Comparison of ENCODE assay signal across 8 cellular contexts in genomic region chr7:139620676-139621344, GRCh38.
DNase-seq lines count a peak whose midpoint lies in the region; ATAC-seq and TF ChIP-seq lines count a peak whose summit lies in the region.

No MANE protein-coding gene starts in this region.

- H3K9me3 Mint-ChIP-seq in GM23338, result no peaks in the 10 kb centered on the region

- no peak overlapping the region for H2AFZ ChIP-seq in GM23338
- no peak overlapping the region for H2AFZ ChIP-seq in trophoblast cell (ENCODE audit: insufficient read depth, low read length, poor library complexity)

- H2AK5ac ChIP-seq in trophoblast cell (ENCODE audit: low read length), result no peak overlapping the region

- peak overlapping the region; percentile 61; the same call in 1 of the 2 replicates for H3K27ac Mint-ChIP-seq in GM23338

- H2BK120ac ChIP-seq in trophoblast cell (ENCODE audit: insufficient read depth, low read length, poor library complexity), result no peak overlapping the region

- H3K79me2 ChIP-seq in GM23338 (replicated peaks; ENCODE audit: insufficient read depth), result no peaks in the 10 kb centered on the region
- no peaks in the 10 kb centered on the region for H3K79me2 ChIP-seq in trophoblast cell (ENCODE audit: control insufficient read depth, insufficient read depth, low read length, poor library complexity)

- DNase-seq in EL (peak; percentile 8), GM23338 (ENCODE audit: low spot score) (peak; percentile 82), NCI-H146 treated with DMSO at 0.1 percent for 48 hours (lab: John Stamatoyannopoulos, UW; ENCODE audit: unreplicated experiment) (peak; percentile 21), epithelial cell of esophagus (ENCODE audit: low read depth) (peak; percentile 62), trophoblast cell (peak; percentile 49 to 76), globus pallidus (ENCODE audit: low spot score) (no peak), hippocampal formation (lab: John Stamatoyannopoulos, UW) (no peak)
- peak; percentile 74 to 76 for DNase-seq in activated CD4-positive, alpha-beta T cell treated with anti-CD3 and anti-CD28 coated beads, Interleukin-2, amount 50 U/mL, for 48 hours

- TF ChIP-seq CTCF in GM23338 (conservative IDR thresholded peaks at IDR 0.05; ENCODE audit: low read depth in 2 of 2), result peak; percentile 82 to 93
- TF ChIP-seq CTCF in epithelial cell of esophagus (IDR thresholded peaks at IDR 0.05; ENCODE audit: insufficient read depth, low read depth, low read length, missing control alignments), result peak; percentile 89

- no CpG with 5 or more reads among the region's 10 CpGs for WGBS in trophoblast cell (ENCODE audit: extremely low coverage, insufficient coverage, insufficient read length)

- no peak overlapping the region for H4K12ac ChIP-seq in trophoblast cell (ENCODE audit: low read depth, low read length)

- H3K23ac ChIP-seq in trophoblast cell (ENCODE audit: low read length), result no peak overlapping the region

- no peak overlapping the region for H4K91ac ChIP-seq in trophoblast cell (ENCODE audit: low read depth, low read length)

- H3K4me1 ChIP-seq in GM23338 (ENCODE audit: insufficient read depth), result no peaks in the 10 kb centered on the region
- no peaks in the 10 kb centered on the region for H3K4me1 ChIP-seq in trophoblast cell (ENCODE audit: control insufficient read depth in 1 of 2, insufficient read depth in 2 of 2, low read length in 2 of 2)

- H3K4me2 ChIP-seq in GM23338 (no peak overlapping the region), trophoblast cell (ENCODE audit: low read length) (no peak overlapping the region)

- H3K9me3 ChIP-seq in trophoblast cell (ENCODE audit: insufficient read depth, low read depth, low read length), result no peaks in the 10 kb centered on the region

- no peak overlapping the region for H3K4me3 ChIP-seq in GM23338
- H3K4me3 ChIP-seq in epithelial cell of esophagus (ENCODE audit: low read length), result no peak overlapping the region
- no peak overlapping the region for H3K4me3 ChIP-seq in trophoblast cell (ENCODE audit: low read depth, low read length)

- no peak overlapping the region for H3K4me3 Mint-ChIP-seq in GM23338

- H3K36me3 Mint-ChIP-seq in GM23338 (ENCODE audit: low read depth), result peaks cover 5% of the 10 kb centered on the region

- H4K20me1 ChIP-seq in GM23338 (replicated peaks; ENCODE audit: insufficient read depth), result no peaks in the 10 kb centered on the region

- H2BK5ac ChIP-seq in trophoblast cell (ENCODE audit: low read depth, low read length, poor library complexity), result no peak overlapping the region

- no peak overlapping the region for H3K4ac ChIP-seq in trophoblast cell (ENCODE audit: low read depth, low read length)

- no peaks in the 10 kb centered on the region for H3F3A ChIP-seq in GM23338 (replicated peaks; ENCODE audit: low read depth)

- H3K27ac ChIP-seq in GM23338 (ENCODE audit: low read depth) (no peak overlapping the region), trophoblast cell (ENCODE audit: low read depth, low read length) (no peak overlapping the region)

- H3K36me3 ChIP-seq in GM23338 (ENCODE audit: insufficient read depth), result no peaks in the 10 kb centered on the region
- H3K36me3 ChIP-seq in trophoblast cell (ENCODE audit: control insufficient read depth in 1 of 2, insufficient read depth in 2 of 2, low read length in 2 of 2), result peaks cover 2 to 8% of the 10 kb centered on the region in 2 experiments

- peak; percentile 96 for ATAC-seq in GM23338

- no peaks in the 10 kb centered on the region for H3K27me3 ChIP-seq in GM23338 (ENCODE audit: insufficient read depth)
- no peaks in the 10 kb centered on the region for H3K27me3 ChIP-seq in trophoblast cell (ENCODE audit: insufficient read depth, low read length)

- H3K14ac ChIP-seq in trophoblast cell (ENCODE audit: low read length), result no peak overlapping the region

- H3K79me1 ChIP-seq in trophoblast cell (ENCODE audit: low read length), result no peaks in the 10 kb centered on the region

- H2BK12ac ChIP-seq in trophoblast cell (ENCODE audit: low read length), result no peak overlapping the region

- peaks cover 2% of the 10 kb centered on the region; the same call in 1 of the 3 replicates for H3K4me1 Mint-ChIP-seq in GM23338

- peaks cover 5% of the 10 kb centered on the region for H3K27me3 Mint-ChIP-seq in GM23338 (ENCODE audit: insufficient read depth, low read depth, poor library complexity)

- no peaks in the 10 kb centered on the region for H3K9me2 ChIP-seq in GM23338 (ENCODE audit: insufficient read depth)

- no peak overlapping the region for H3K18ac ChIP-seq in trophoblast cell (ENCODE audit: low read length)

- H3K9ac ChIP-seq in trophoblast cell (ENCODE audit: low read length), result no peak overlapping the region

- no peak overlapping the region for H4K8ac ChIP-seq in trophoblast cell (ENCODE audit: low read depth, low read length)

TF ChIP-seq in GM23338, 12 proteins besides CTCF, POLR2A, EP300 and RAD21 (continues in another document):
- TF ChIP-seq STAT1 (IDR thresholded peaks at IDR 0.05; ENCODE audit: unreplicated experiment) (no peak), NANOG (IDR thresholded peaks at IDR 0.05; ENCODE audit: borderline replicate concordance) (no peak), EZH2phosphoT487 (IDR thresholded peaks at IDR 0.05; ENCODE audit: unreplicated experiment) (no peak), ZNF331 (CRISPR knock-in tag; IDR thresholded peaks at IDR 0.05; ENCODE audit: low read depth) (no peak), POLR2AphosphoS5 (IDR thresholded peaks at IDR 0.05; ENCODE audit: low read depth) (no peak), REST (IDR thresholded peaks at IDR 0.05; ENCODE audit: unreplicated experiment) (no peak), CREB1 (CRISPR knock-in tag; IDR thresholded peaks at IDR 0.05; ENCODE audit: low read depth) (no peak), ZNF114 (CRISPR knock-in tag; IDR thresholded peaks at IDR 0.05) (no peak), JUNB (IDR thresholded peaks at IDR 0.05; ENCODE audit: unreplicated experiment) (no peak)
- TF ChIP-seq, protein P1, sequence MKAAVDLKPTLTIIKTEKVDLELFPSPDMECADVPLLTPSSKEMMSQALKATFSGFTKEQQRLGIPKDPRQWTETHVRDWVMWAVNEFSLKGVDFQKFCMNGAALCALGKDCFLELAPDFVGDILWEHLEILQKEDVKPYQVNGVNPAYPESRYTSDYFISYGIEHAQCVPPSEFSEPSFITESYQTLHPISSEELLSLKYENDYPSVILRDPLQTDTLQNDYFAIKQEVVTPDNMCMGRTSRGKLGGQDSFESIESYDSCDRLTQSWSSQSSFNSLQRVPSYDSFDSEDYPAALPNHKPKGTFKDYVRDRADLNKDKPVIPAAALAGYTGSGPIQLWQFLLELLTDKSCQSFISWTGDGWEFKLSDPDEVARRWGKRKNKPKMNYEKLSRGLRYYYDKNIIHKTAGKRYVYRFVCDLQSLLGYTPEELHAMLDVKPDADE (IDR thresholded peaks at IDR 0.05), result no peak

Comparison
In these comparisons a context has a peak if more than half of its experiments do, and no peak if none do; other contexts are left out.
1. DNase-seq: peak in EL (single experiment), GM23338 (single experiment), NCI-H146 treated with DMSO at 0.1 percent for 48 hours (single experiment), activated CD4-positive, alpha-beta T cell treated with anti-CD3 and anti-CD28 coated beads, Interleukin-2, amount 50 U/mL, for 48 hours (2 of 2), epithelial cell of esophagus (single experiment) and trophoblast cell (2 of 2); none in globus pallidus (single experiment) and hippocampal formation (0 of 2).